24 cellular contexts compared by ENCODE assay signal in genomic region chr3:86771741-86772512, GRCh38.
DNase-seq lines count a peak whose midpoint lies in the region; ATAC-seq and TF ChIP-seq lines count a peak whose summit lies in the region.
"Had no signal": no experiment of that assay in that cellular context is flagged by ENCODE, and none has a peak within 500 bp of the region (broad histone marks: within the 10 kb centered on the region; RNA-seq: fewer than 3 reads in every experiment).

No MANE protein-coding gene starts in this region.

- H4K20me1 ChIP-seq in PC-3 (ENCODE audit: low read length): no peaks in the 10 kb centered on the region

- CTCF ChIA-PET in PC-3 (lab: Charles Lee): interaction anchor here (0.9 kb wide), 1 partner anchor 69 kb away, joined by 3 read pairs; no protein-coding TSS in a partner anchor

- no peaks in the 10 kb centered on the region for H3K9me3 ChIP-seq in PC-3 (ENCODE audit: low read length)
- H3K9me3 ChIP-seq in adrenal gland (replicated peaks in 1 of 3): no peaks in the 10 kb centered on the region
- H3K9me3 ChIP-seq: breast epithelium, colonic mucosa, stomach, upper lobe of left lung had no signal

- no peaks in the 10 kb centered on the region for H3K27me3 ChIP-seq in PC-3 (ENCODE audit: low read length)
- no peaks in the 10 kb centered on the region for H3K27me3 ChIP-seq in foreskin keratinocyte
- no peaks in the 10 kb centered on the region for H3K27me3 ChIP-seq in adrenal gland
- H3K27me3 ChIP-seq: breast epithelium, colonic mucosa, stomach, upper lobe of left lung had no signal

- no peaks in the 10 kb centered on the region for H3K4me1 ChIP-seq in PC-3 (ENCODE audit: insufficient read depth, low read length)
- no peaks in the 10 kb centered on the region for H3K4me1 ChIP-seq in foreskin keratinocyte
- H3K4me1 ChIP-seq in adrenal gland (replicated peaks in 1 of 2): no peaks in the 10 kb centered on the region
- H3K4me1 ChIP-seq: breast epithelium, colonic mucosa, stomach, upper lobe of left lung had no signal

- no peak overlapping the region for H3K4me3 Mint-ChIP-seq in stimulated activated naive B cell treated with anti-CD40 and anti-IgM and Interleukin-4, amounts not matched to agents 10 μg/mL and 1 μg/mL and 100 μg/mL, for 72 hours
- H3K4me3 Mint-ChIP-seq: activated CD8-positive, alpha-beta memory T cell treated with anti-CD3 and anti-CD28 coated beads, Interleukin-2, amount 10 ng/mL, durations not matched to agents 7 days and 5 days; nephron progenitor cell had no signal

- no peaks in the 10 kb centered on the region for H3F3A ChIP-seq in PC-3 (ENCODE audit: low read length, unreplicated experiment)

- H3K9me3 Mint-ChIP-seq in stimulated activated naive B cell treated with anti-CD40 and anti-IgM and Interleukin-4, amounts not matched to agents 10 μg/mL and 1 μg/mL and 100 μg/mL, for 72 hours: no peaks in the 10 kb centered on the region
- H3K9me3 Mint-ChIP-seq: nephron progenitor cell had no signal

- TF ChIP-seq CTCF in PC-3 (conservative IDR thresholded peaks at IDR 0.05; ENCODE audit: low read depth, low read length) (no peak), foreskin keratinocyte (conservative IDR thresholded peaks at IDR 0.05) (no peak), adrenal gland (IDR thresholded peaks at IDR 0.05) (no peak)

- ATAC-seq in HG02885 (IDR thresholded peaks at IDR 0.05; ENCODE audit: poor library complexity, unreplicated experiment) (peak; percentile 24), PC-3 (peak; percentile 45), foreskin keratinocyte (peak; percentile 52)
- ATAC-seq in stimulated activated naive B cell treated with anti-CD40 and anti-IgM and Interleukin-4, amounts not matched to agents 10 μg/mL and 1 μg/mL and 100 μg/mL, for 72 hours (replicated peaks): peak; percentile 22 to 31
- ATAC-seq: activated CD8-positive, alpha-beta memory T cell treated with anti-CD3 and anti-CD28 coated beads, Interleukin-2, amount 10 ng/mL, durations not matched to agents 7 days and 5 days; left lobe of liver had no signal

- H3K36me3 Mint-ChIP-seq in stimulated activated naive B cell treated with anti-CD40 and anti-IgM and Interleukin-4, amounts not matched to agents 10 μg/mL and 1 μg/mL and 100 μg/mL, for 72 hours: no peaks in the 10 kb centered on the region
- H3K36me3 Mint-ChIP-seq: activated CD8-positive, alpha-beta memory T cell treated with anti-CD3 and anti-CD28 coated beads, Interleukin-2, amount 10 ng/mL, durations not matched to agents 7 days and 5 days had no signal

- H3K79me2 ChIP-seq in PC-3 (ENCODE audit: low read length): no peaks in the 10 kb centered on the region

- 64 to 74% (median 69%) methylated on average over 4 of the region's 4 CpGs; no CpG with 5 or more reads in 1 of the 4 donors for WGBS in adrenal gland, 4 donors

- H3K27ac Mint-ChIP-seq in stimulated activated naive B cell treated with anti-CD40 and anti-IgM and Interleukin-4, amounts not matched to agents 10 μg/mL and 1 μg/mL and 100 μg/mL, for 72 hours: no peak overlapping the region
- H3K27ac Mint-ChIP-seq: activated CD8-positive, alpha-beta memory T cell treated with anti-CD3 and anti-CD28 coated beads, Interleukin-2, amount 10 ng/mL, durations not matched to agents 7 days and 5 days; nephron progenitor cell; progenitor cell of endocrine pancreas had no signal

- H3K4me1 Mint-ChIP-seq in stimulated activated naive B cell treated with anti-CD40 and anti-IgM and Interleukin-4, amounts not matched to agents 10 μg/mL and 1 μg/mL and 100 μg/mL, for 72 hours: no peaks in the 10 kb centered on the region
- H3K4me1 Mint-ChIP-seq: activated CD8-positive, alpha-beta memory T cell treated with anti-CD3 and anti-CD28 coated beads, Interleukin-2, amount 10 ng/mL, durations not matched to agents 7 days and 5 days; nephron progenitor cell had no signal

- no TSS peak for BruUV-seq in PC-3 (replicated peaks; lab: Mats Ljungman, UMichigan)

- no peak overlapping the region; the same call in 1 of the 2 replicates for H2AFZ ChIP-seq in PC-3 (ENCODE audit: low read length)
- H2AFZ ChIP-seq: PC-9 had no signal

- no peak for DNase-seq in PC-3
- no peak for DNase-seq in foreskin keratinocyte
- no peak for DNase-seq in stimulated activated naive B cell treated with anti-CD40 and anti-IgM and Interleukin-4, amounts not matched to agents 10 μg/mL and 1 μg/mL and 100 μg/mL, for 72 hours
- DNase-seq in adrenal gland: no peak
- DNase-seq in SKM-1 (lab: John Stamatoyannopoulos, UW; ENCODE audit: unreplicated experiment): no peak
- DNase-seq in activated effector memory CD4-positive, alpha-beta T cell treated with anti-CD3 and anti-CD28 coated beads, Interleukin-2, amount 50 U/mL, for 16 hours: no peak
- DNase-seq: activated CD4-positive, alpha-beta T cell treated with anti-CD3 and anti-CD28 coated beads for 48 hours; activated CD8-positive, alpha-beta memory T cell treated with anti-CD3 and anti-CD28 coated beads, Interleukin-2, amount 10 ng/mL, durations not matched to agents 7 days and 5 days; colonic mucosa; KG1; midbrain; NCI-H1048; NCI-H187 treated with DMSO at 0.1 percent for 48 hours; NCI-H2227 treated with DMSO at 0.1 percent for 48 hours; NCI-H82; nephron progenitor cell; PC-9; stimulated activated CD4-positive, alpha-beta T cell treated with anti-CD3 and anti-CD28 coated beads, Interleukin-1b, Interleukin-23, amount 100 ng/mL, for 48 hours; stomach had no signal

- no peak overlapping the region for H3K4me3 ChIP-seq in PC-3 (ENCODE audit: low read length)
- H3K4me3 ChIP-seq in adrenal gland: no peak overlapping the region
- H3K4me3 ChIP-seq: breast epithelium, colonic mucosa, PC-9, stomach, upper lobe of left lung had no signal

- H3K4me2 ChIP-seq in PC-3 (ENCODE audit: low read length): no peak overlapping the region
- H3K4me2 ChIP-seq: PC-9 had no signal

- no peak overlapping the region for H3K9ac ChIP-seq in PC-3 (ENCODE audit: low read length)

- POLR2A ChIA-PET in PC-3 (lab: Charles Lee; ENCODE audit: unreplicated experiment): no interaction called here

- H3K27me3 Mint-ChIP-seq in stimulated activated naive B cell treated with anti-CD40 and anti-IgM and Interleukin-4, amounts not matched to agents 10 μg/mL and 1 μg/mL and 100 μg/mL, for 72 hours: no peaks in the 10 kb centered on the region
- H3K27me3 Mint-ChIP-seq: activated CD8-positive, alpha-beta memory T cell treated with anti-CD3 and anti-CD28 coated beads, Interleukin-2, amount 10 ng/mL, durations not matched to agents 7 days and 5 days; progenitor cell of endocrine pancreas had no signal

- H3K9me2 ChIP-seq in PC-3 (replicated peaks; ENCODE audit: low read length): no peaks in the 10 kb centered on the region

- H3K36me3 ChIP-seq in PC-3 (ENCODE audit: low read depth, low read length) (no peaks in the 10 kb centered on the region), adrenal gland (replicated peaks in 1 of 2) (no peaks in the 10 kb centered on the region)
- H3K36me3 ChIP-seq: breast epithelium, colonic mucosa, stomach, upper lobe of left lung had no signal

- TF ChIP-seq POLR2A in adrenal gland (IDR thresholded peaks at IDR 0.05): no peak

- intact Hi-C loops in PC-3 (cut with micrococcal nuclease) (loop anchor here (5.0 kb wide), 2 partner anchors 730 to 1410 kb away; no protein-coding TSS in a partner anchor), adrenal gland (cut with DNase I) (loop anchor here (5.0 to 10.0 kb wide), 2 partner anchors 313 to 395 kb away; no protein-coding TSS in a partner anchor)

- H3K27ac ChIP-seq in PC-3 (ENCODE audit: low read length) (no peak overlapping the region), foreskin keratinocyte (no peak overlapping the region), adrenal gland (no peak overlapping the region)
- H3K27ac ChIP-seq: breast epithelium, colonic mucosa, PC-9, stomach, upper lobe of left lung had no signal
